Comparison of ENCODE assay signal across 8 cellular contexts in genomic region chr3:9946112-9947024, GRCh38. TPM values are rescaled to one million over a fixed set of nuclear protein-coding genes. Genes with fewer than 3 reads are reported as not detected.
A peak's percentile ranks its signal among the peaks of the same experiment; 100 is the strongest.
DNase-seq lines count a peak whose midpoint lies in the region; ATAC-seq and TF ChIP-seq lines count a peak whose summit lies in the region.

No MANE protein-coding gene starts in this region.

- BruUV-seq in OCI-LY7 (replicated peaks; lab: Mats Ljungman, UMichigan): no TSS peak

- in situ Hi-C loops in T47D (cut with HindIII; ENCODE audit: low pct_unique_long_range_greater_than_20kb, low sequenced_read_pairs): no loop called here
- in situ Hi-C loops in gastrocnemius medialis (cut with MboI; ENCODE audit: low sequenced_read_pairs in 4 of 4): no loop called here

- H3K27me3 ChIP-seq in iPS-18a (ENCODE audit: control insufficient read depth, insufficient read depth, low read length): no peaks in the 10 kb centered on the region
- no peaks in the 10 kb centered on the region for H3K27me3 ChIP-seq in gastrocnemius medialis

- no peak overlapping the region for H2AFZ ChIP-seq in OCI-LY7 (ENCODE audit: low read length)

- TF ChIP-seq POLR2A in GM19193 (IDR thresholded peaks at IDR 0.05; ENCODE audit: extremely low read depth, insufficient read depth, insufficient read length) (peak; percentile 48), gastrocnemius medialis (IDR thresholded peaks at IDR 0.05) (peak; percentile 21 to 41)

- no peaks in the 10 kb centered on the region for H3K4me1 ChIP-seq in iPS-18a (ENCODE audit: control insufficient read depth, low read depth, low read length)
- H3K4me1 ChIP-seq in gastrocnemius medialis: peaks cover 7 to 16% of the 10 kb centered on the region in 2 donors
- peaks cover 7% of the 10 kb centered on the region for H3K4me1 ChIP-seq in OCI-LY7 (ENCODE audit: insufficient read depth, low read length, poor library complexity, severe bottlenecking)

- ATAC-seq in gastrocnemius medialis: peak; percentile 73 to 76

- no peaks in the 10 kb centered on the region for H3K79me2 ChIP-seq in OCI-LY7 (ENCODE audit: insufficient read depth, low read depth, low read length)

- H4K20me1 ChIP-seq in OCI-LY7 (ENCODE audit: insufficient read depth, low read length): no peaks in the 10 kb centered on the region

- no peaks in the 10 kb centered on the region for H3K9me3 ChIP-seq in iPS-18a (ENCODE audit: control insufficient read depth, low read depth, low read length)
- no peaks in the 10 kb centered on the region for H3K9me3 ChIP-seq in gastrocnemius medialis
- H3K9me3 ChIP-seq in OCI-LY7 (ENCODE audit: low read length): no peaks in the 10 kb centered on the region

- H3K4me3 ChIP-seq in WI38 (ENCODE audit: low read depth, low read length) (peak overlapping the region; percentile 63), iPS-18a (ENCODE audit: low read length) (peak overlapping the region; percentile 71), gastrocnemius medialis (peak overlapping the region; percentile 62 to 87 (median 80)), OCI-LY7 (ENCODE audit: low read depth, low read length, poor library complexity, severe bottlenecking) (no peak overlapping the region)

- H3K9me2 ChIP-seq in OCI-LY7 (ENCODE audit: insufficient read depth, low read length): no peaks in the 10 kb centered on the region

- CTCF ChIA-PET in OCI-LY7 (lab: Charles Lee; ENCODE audit: unreplicated experiment): no interaction called here

- no peak overlapping the region; the same call in 1 of the 2 replicates for H3K4me2 ChIP-seq in OCI-LY7 (ENCODE audit: low read length)

- intact Hi-C loops in gastrocnemius medialis (cut with DNase I; ENCODE audit: low total_unique reads): loop anchor here (1.0 to 5.0 kb wide), 5 partner anchors 13 to 81 kb away; partner anchors contain the start of genes CRELD1 and FANCD2
- intact Hi-C loops in OCI-LY7 (cut with micrococcal nuclease; ENCODE audit: unreplicated experiment): no loop called here

- peak overlapping the region; percentile 36 for H3K9ac ChIP-seq in iPS-18a (ENCODE audit: low read length)

- TF ChIP-seq CTCF in WI38 (IDR thresholded peaks at IDR 0.05; ENCODE audit: low read depth, low read length): peak; percentile 67
- TF ChIP-seq CTCF in gastrocnemius medialis (IDR thresholded peaks at IDR 0.05 in 4 of 5, conservative IDR thresholded peaks at IDR 0.05 in 1 of 5): peak; percentile 59 to 78 (median 66)
- no peak for TF ChIP-seq CTCF in OCI-LY7 (conservative IDR thresholded peaks at IDR 0.05; ENCODE audit: low read length)

- H3K27ac ChIP-seq in iPS-18a (ENCODE audit: low read length) (no peak overlapping the region), gastrocnemius medialis (peak overlapping the region; percentile 79 to 92 (median 84)), OCI-LY7 (ENCODE audit: low read depth, low read length, poor library complexity, severe bottlenecking) (no peak overlapping the region)

- H3K36me3 ChIP-seq in iPS-18a (ENCODE audit: control insufficient read depth, low read depth, low read length): peaks cover 3% of the 10 kb centered on the region
- peaks cover 0 to 16% of the 10 kb centered on the region in 2 donors for H3K36me3 ChIP-seq in gastrocnemius medialis
- H3K36me3 ChIP-seq in OCI-LY7 (ENCODE audit: insufficient read depth, low read length): no peaks in the 10 kb centered on the region

- POLR2A ChIA-PET in OCI-LY7 (lab: Charles Lee): interaction anchor here (0.5 kb wide), 1 partner anchor 22 kb away, joined by 7 read pairs; no protein-coding TSS in a partner anchor

- DNase-seq in NCI-H1092 treated with DMSO at 0.1 percent for 48 hours (lab: John Stamatoyannopoulos, UW) (peak; percentile 78), T47D (ENCODE audit: low read depth in 1 of 2, low spot score in 1 of 2) (peak; percentile 78 to 92), gastrocnemius medialis (peak; percentile 67 to 81), OCI-LY7 (ENCODE audit: low spot score) (no peak), SKM-1 (lab: John Stamatoyannopoulos, UW; ENCODE audit: unreplicated experiment) (no peak)

RNA-seq across cellular contexts. Expression of gene PRRT3, which starts 5.8 kb away (rescaled TPM):
- total RNA-seq in gastrocnemius medialis (1 to 10 TPM in 3 of 4 donors, under 1 TPM in 1; 0.92 to 7.4 (median 2.5) TPM), OCI-LY7 (2022) (4.1 and 4.3 TPM in 2 replicates)
- 1.4 and 2.1 TPM in 2 replicates for total RNA-seq in OCI-LY7 (2014; rRNA removed; shearing (Covaris generic))

RNA-seq across cellular contexts. Expression of gene CRELD1, which starts 12.7 kb away (rescaled TPM):
- total RNA-seq in gastrocnemius medialis (10 to 100 TPM; 31.6 to 42.3 (median 37.1) TPM), OCI-LY7 (2022) (20.9 and 21.6 TPM in 2 replicates)
- total RNA-seq in OCI-LY7 (2014; rRNA removed; shearing (Covaris generic)): 23.4 and 28.6 TPM in 2 replicates

RNA-seq across cellular contexts. Expression of gene IL17RC, which starts 29.5 kb away (rescaled TPM):
- total RNA-seq in gastrocnemius medialis (10 to 100 TPM; 14.8 to 67.3 (median 47.2) TPM), OCI-LY7 (2022) (0.23 TPM in 1 of 2 replicates, not detected in the other)
- total RNA-seq in OCI-LY7 (2014; rRNA removed; shearing (Covaris generic)): 0.73 TPM in 1 of 2 replicates, not detected in the other

RNA-seq across cellular contexts. Expression of gene EMC3, which starts 40.3 kb away (rescaled TPM):
- total RNA-seq in gastrocnemius medialis (100 to 1,000 TPM; 147 to 329 (median 204) TPM), OCI-LY7 (2022) (31.7 and 33.4 TPM in 2 replicates)
- total RNA-seq in OCI-LY7 (2014; rRNA removed; shearing (Covaris generic)): 16.1 and 30.6 TPM in 2 replicates

RNA-seq across cellular contexts. Expression of gene IL17RE, which starts 43.7 kb away (rescaled TPM):
- 1 to 10 TPM in 1 of 4 donors, under 1 TPM in 2, not detected in 1; 0.20 to 1.5 (median 0.64) TPM for total RNA-seq in gastrocnemius medialis
- total RNA-seq in OCI-LY7 (2014; rRNA removed; shearing (Covaris generic)): 0.06 TPM in 1 of 2 replicates, not detected in the other
- total RNA-seq in OCI-LY7 (2022): 0.53 and 1.1 TPM in 2 replicates

Comparison
In these comparisons a context has a peak if more than half of its experiments do, and no peak if none do; other contexts are left out.
1. DNase-seq: peak in NCI-H1092 treated with DMSO at 0.1 percent for 48 hours (single experiment), T47D (2 of 2) and gastrocnemius medialis (2 of 2); none in OCI-LY7 (single experiment) and SKM-1 (single experiment).
2. H3K27ac ChIP-seq: peak in gastrocnemius medialis (4 of 4); none in iPS-18a (single experiment) and OCI-LY7 (single experiment).
3. RNA of gene IL17RC, which starts 29.5 kb away (total RNA-seq): 14.8 to 67.3 TPM in gastrocnemius medialis; 0.23 to 0.73 TPM in OCI-LY7; every median in the first group is over 4 times any median in the second.